Comparison of ENCODE assay signal across 8 cellular contexts in genomic region chr10:28676297-28676967, GRCh38. TPM values are rescaled to one million over a fixed set of nuclear protein-coding genes. Genes with fewer than 3 reads are reported as not detected.
DNase-seq lines count a peak whose midpoint lies in the region; ATAC-seq and TF ChIP-seq lines count a peak whose summit lies in the region.

No MANE protein-coding gene starts in this region.

- no peaks in the 10 kb centered on the region for H3F3A ChIP-seq in PC-3 (ENCODE audit: low read length, unreplicated experiment)

- no peaks in the 10 kb centered on the region for H3K9me2 ChIP-seq in PC-3 (replicated peaks; ENCODE audit: low read length)

- CTCF ChIA-PET in PC-3 (lab: Charles Lee), result no interaction called here

- H3K79me2 ChIP-seq in PC-3 (ENCODE audit: low read length), result peaks cover 38% of the 10 kb centered on the region

- H3K4me1 ChIP-seq in PC-3 (ENCODE audit: insufficient read depth, low read length) (peaks cover 10% of the 10 kb centered on the region), lung (ENCODE audit: control insufficient read depth in 2 of 2, insufficient read depth in 2 of 2, low read length in 2 of 2) (peaks cover 0 to 3% of the 10 kb centered on the region in 2 donors), thyroid gland (peaks cover 9 to 14% of the 10 kb centered on the region in 2 donors)

- H3K27ac ChIP-seq in PC-3 (ENCODE audit: low read length) (no peak overlapping the region), lung (ENCODE audit: low read depth in 1 of 2, low read length in 1 of 2) (no peak overlapping the region), thyroid gland (no peak overlapping the region)

- peak overlapping the region; percentile 97 for H2AFZ ChIP-seq in PC-3 (ENCODE audit: low read length)

- WGBS in lung, 2 donors, result 7 to 11% methylated on average over 26 of the region's 26 CpGs
- 17 to 22% methylated on average over 16 to 19 of the region's 26 CpGs for WGBS in thyroid gland, 2 donors

- peak; percentile 0 for ATAC-seq in GM19023 (IDR thresholded peaks at IDR 0.05; ENCODE audit: unreplicated experiment)
- peak; percentile 7 for ATAC-seq in PC-3
- ATAC-seq in lung (ENCODE audit: insufficient read depth, low FRiP score), result no peak
- no peak for ATAC-seq in GM19467 (IDR thresholded peaks at IDR 0.05; ENCODE audit: unreplicated experiment)
- no peak for ATAC-seq in GM21515 (IDR thresholded peaks at IDR 0.05; ENCODE audit: unreplicated experiment)

- no peaks in the 10 kb centered on the region for H3K36me3 ChIP-seq in PC-3 (ENCODE audit: low read depth, low read length)
- no peaks in the 10 kb centered on the region for H3K36me3 ChIP-seq in lung (ENCODE audit: control insufficient read depth in 2 of 2, insufficient read depth in 2 of 2, low read length in 2 of 2)
- H3K36me3 ChIP-seq in thyroid gland, result no peaks in the 10 kb centered on the region

- no peak for DNase-seq in PC-3
- DNase-seq in choroid plexus epithelial cell (ENCODE audit: low read depth), result peak; percentile 22
- DNase-seq in lung (ENCODE audit: low spot score), result no peak
- peak in 1 of 2 donors; percentile 17 for DNase-seq in thyroid gland
- DNase-seq in NCI-H1048 (lab: John Stamatoyannopoulos, UW), result no peak

- H3K27me3 ChIP-seq in PC-3 (ENCODE audit: low read length) (no peaks in the 10 kb centered on the region), lung (ENCODE audit: control insufficient read depth, insufficient read depth) (no peaks in the 10 kb centered on the region), thyroid gland (no peaks in the 10 kb centered on the region)

- TF ChIP-seq POLR2A in thyroid gland (IDR thresholded peaks at IDR 0.05), result no peak

- H3K9me3 ChIP-seq in PC-3 (ENCODE audit: low read length) (no peaks in the 10 kb centered on the region), lung (ENCODE audit: control insufficient read depth in 2 of 2, insufficient read depth in 1 of 2, low read length in 1 of 2) (no peaks in the 10 kb centered on the region), thyroid gland (no peaks in the 10 kb centered on the region)

- BruUV-seq in PC-3 (replicated peaks; lab: Mats Ljungman, UMichigan), result no TSS peak

- H3K9ac ChIP-seq in PC-3 (ENCODE audit: low read length), result peak overlapping the region; percentile 17; the same call in 1 of the 2 replicates

- POLR2A ChIA-PET in PC-3 (lab: Charles Lee; ENCODE audit: unreplicated experiment), result no interaction called here

- peak overlapping the region; percentile 94 for H3K4me2 ChIP-seq in PC-3 (ENCODE audit: low read length)

- TF ChIP-seq CTCF in PC-3 (conservative IDR thresholded peaks at IDR 0.05; ENCODE audit: low read depth, low read length), result no peak
- peak; percentile 38 for TF ChIP-seq CTCF in choroid plexus epithelial cell (conservative IDR thresholded peaks at IDR 0.05; ENCODE audit: low read depth, low read length)
- no peak for TF ChIP-seq CTCF in lung (IDR thresholded peaks at IDR 0.05; ENCODE audit: control extremely low read depth, extremely low read depth)
- TF ChIP-seq CTCF in thyroid gland (IDR thresholded peaks at IDR 0.05), result no peak

- intact Hi-C loops in PC-3 (cut with micrococcal nuclease), result loop anchor here (5.0 to 10.0 kb wide), 6 partner anchors 46 to 456 kb away; no protein-coding TSS in a partner anchor
- intact Hi-C loops in thyroid gland (cut with DNase I), result loop anchor here (5.0 kb wide), 1 partner anchor 626 kb away; no protein-coding TSS in a partner anchor

- H3K4me3 ChIP-seq in PC-3 (ENCODE audit: low read length) (peak overlapping the region; percentile 73), choroid plexus epithelial cell (ENCODE audit: low read depth, low read length) (peak overlapping the region; percentile 65), lung (peak overlapping the region; percentile 13), thyroid gland (replicated peaks in 1 of 3) (peak overlapping the region; percentile 29 to 46 (median 40))

- peaks cover 3% of the 10 kb centered on the region; the same call in 1 of the 2 replicates for H4K20me1 ChIP-seq in PC-3 (ENCODE audit: low read length)

RNA-seq across cellular contexts. Expression of gene BAMBI, which starts 0.9 kb away (rescaled TPM):
- total RNA-seq in PC-3 (2014; rRNA removed), result 9.6 and 10.7 TPM in 2 replicates
- total RNA-seq in lung, result 10 to 100 TPM in 1 of 2 donors, 1 to 10 TPM in 1; 7.8 to 28.3 TPM
- 1 to 10 TPM; 3.1 to 3.9 TPM for polyA plus RNA-seq in lung
- total RNA-seq in thyroid gland, result under 1 TPM; 0.22 to 0.92 (median 0.53) TPM

Comparison
In these comparisons a context has a peak if more than half of its experiments do, and no peak if none do; other contexts are left out.
1. ATAC-seq: peak in GM19023 (single experiment) and PC-3 (single experiment); none in lung (single experiment), GM19467 (single experiment) and GM21515 (single experiment).
2. H3K4me3 ChIP-seq: peak in every context shown above with its lines; median percentile 73 in PC-3; 65 in choroid plexus epithelial cell; 40 in thyroid gland; 13 in lung.